ENCODE assay signal across 1 cellular context in genomic region chr1:236561976-236562375, GRCh38.
TF ChIP-seq lines count a peak whose summit lies in the region.

No MANE protein-coding gene starts in this region.

TF ChIP-seq in SK-N-SH, 30 proteins besides CTCF, POLR2A, EP300 and RAD21:
- 0 out of 2 replicates have a peak, but pooled peaks have one; percentile 25 for TF ChIP-seq MXI1 (IDR thresholded peaks at IDR 0.05; ENCODE audit: low read depth, low read length)
- no peak for TF ChIP-seq MEF2A (IDR thresholded peaks at IDR 0.05; ENCODE audit: borderline replicate concordance, low read depth)
- TF ChIP-seq FOXJ3 (CRISPR knock-in tag; IDR thresholded peaks at IDR 0.05): peak; percentile 67
- TF ChIP-seq TCF12 (IDR thresholded peaks at IDR 0.05): 0 out of 2 replicates have a peak, but pooled peaks have one; percentile 27
- TF ChIP-seq SIN3A (IDR thresholded peaks at IDR 0.05; ENCODE audit: borderline replicate concordance, low read depth, low read length): no peak
- no peak for TF ChIP-seq RFX5 (IDR thresholded peaks at IDR 0.05; ENCODE audit: low read length)
- TF ChIP-seq GATA2 (CRISPR knock-in tag; IDR thresholded peaks at IDR 0.05): peak; percentile 98
- TF ChIP-seq FOXM1 (IDR thresholded peaks at IDR 0.05; ENCODE audit: low read depth): no peak
- TF ChIP-seq CHD2 (IDR thresholded peaks at IDR 0.05; ENCODE audit: low read length, partially characterized antibody): peak; percentile 87
- 0 out of 2 replicates have a peak, but pooled peaks have one; percentile 21 for TF ChIP-seq POLR2AphosphoS5 (IDR thresholded peaks at IDR 0.05; ENCODE audit: low read depth, low read length)
- peak; percentile 98 for TF ChIP-seq RCOR1 (IDR thresholded peaks at IDR 0.05; ENCODE audit: low read length)
